In genomic region chr6:125363360-125364121, GRCh38 we compare ENCODE assay signal across 7 cellular contexts.
DNase-seq lines count a peak whose midpoint lies in the region; ATAC-seq and TF ChIP-seq lines count a peak whose summit lies in the region.

No MANE protein-coding gene starts in this region.

- H3K27me3 ChIP-seq in osteoblast (ENCODE audit: insufficient read depth, low read length): peaks cover 18% of the 10 kb centered on the region

- no peaks in the 10 kb centered on the region for H3K36me3 ChIP-seq in osteoblast (ENCODE audit: insufficient read depth, low read length)

- peak overlapping the region; percentile 72 for H3K4me3 ChIP-seq in osteoblast (ENCODE audit: insufficient read depth, low read length)

- no peaks in the 10 kb centered on the region for H3K79me2 ChIP-seq in osteoblast (ENCODE audit: insufficient read depth, low read length)

- peaks cover 14% of the 10 kb centered on the region for H3K4me1 ChIP-seq in osteoblast (ENCODE audit: insufficient read depth, low read length)

- peak overlapping the region; percentile 17 for H3K27ac ChIP-seq in osteoblast (ENCODE audit: low read depth, low read length)

- in situ Hi-C loops in SK-MEL-5 (cut with HindIII; ENCODE audit: low pct_unique_long_range_greater_than_20kb, low sequenced_read_pairs): no loop called here

- intact Hi-C loops in head of caudate nucleus (cut with DNase I): no loop called here

- H2AFZ ChIP-seq in osteoblast (ENCODE audit: low read length): peak overlapping the region; percentile 83

- H3K4me2 ChIP-seq in osteoblast (ENCODE audit: insufficient read depth, low read length): peak overlapping the region; percentile 90

- no peak for ATAC-seq in GM21786 (IDR thresholded peaks at IDR 0.05; ENCODE audit: unreplicated experiment)

- no peak for TF ChIP-seq CTCF in osteoblast (IDR thresholded peaks at IDR 0.05; ENCODE audit: extremely low read depth, low read depth, low read length)

- no peaks in the 10 kb centered on the region for H3K9me3 ChIP-seq in osteoblast (ENCODE audit: low read depth, low read length)

- H4K20me1 ChIP-seq in osteoblast (ENCODE audit: insufficient read depth, low read length): no peaks in the 10 kb centered on the region

- DNase-seq in HK-2 (ENCODE audit: unreplicated experiment) (peak; percentile 18), SK-MEL-5 (ENCODE audit: low read depth, low spot score) (peak; percentile 54), head of caudate nucleus (peak in 41 of 42 donors; percentile 24 to 76 (median 48)), osteoblast (ENCODE audit: insufficient read length, low spot score, missing footprints) (peak; percentile 73), HT-29 (ENCODE audit: low spot score) (no peak), activated gamma-delta T cell treated with Interleukin-2 at 50 U/mL for 16 hours (no peak)

Comparison
In these comparisons a context has a peak if more than half of its experiments do, and no peak if none do; other contexts are left out.
1. DNase-seq: peak in HK-2 (single experiment), SK-MEL-5 (single experiment), head of caudate nucleus (41 of 42) and osteoblast (single experiment); none in HT-29 (single experiment) and activated gamma-delta T cell treated with Interleukin-2 at 50 U/mL for 16 hours (single experiment).